ENCODE assay signal across 16 cellular contexts in the genomic region with DNA sequence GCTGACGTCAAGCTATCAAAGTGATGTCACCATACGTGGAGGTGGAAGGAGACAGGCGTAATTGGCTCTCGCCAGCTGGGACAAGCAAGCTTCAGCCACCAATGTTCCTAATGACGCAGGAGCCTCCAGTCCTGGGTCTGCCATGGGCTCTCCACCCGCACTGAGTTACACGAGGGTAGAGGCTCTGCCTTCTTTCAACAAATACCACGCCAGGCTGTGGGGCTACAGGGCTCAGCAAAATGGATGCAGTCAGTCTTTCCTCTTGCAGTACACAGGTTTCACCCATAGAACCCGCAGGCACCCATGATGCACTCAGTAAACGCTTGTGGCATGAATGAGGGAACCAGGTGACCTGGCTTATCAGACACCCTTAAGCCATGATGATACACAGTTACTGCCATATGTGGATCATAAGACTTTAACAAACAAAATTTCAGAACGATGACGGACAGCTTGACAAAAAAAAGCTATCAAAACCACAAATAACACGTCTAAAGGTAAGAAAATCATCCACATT. TPM values are rescaled to one million over a fixed set of nuclear protein-coding genes. Genes with fewer than 3 reads are reported as not detected.
DNase-seq lines count a peak whose midpoint lies in the region; ATAC-seq, FAIRE-seq and TF ChIP-seq lines count a peak whose summit lies in the region.
"Had no signal": no experiment of that assay in that cellular context is flagged by ENCODE, and none has a peak within 500 bp of the region (broad histone marks: within the 10 kb centered on the region; RNA-seq: fewer than 3 reads in every experiment).

No MANE protein-coding gene starts in this region.

- peaks cover 13% of the 10 kb centered on the region for H3K9me3 ChIP-seq in A549
- peaks cover 4 to 7% of the 10 kb centered on the region in 2 experiments for H3K9me3 ChIP-seq in CD4-positive, CD25-positive, alpha-beta regulatory T cell (ENCODE audit: control insufficient read depth in 2 of 2, low read length in 2 of 2)

- CTCF ChIA-PET in A549 (lab: Yijun Ruan, JAX) = interaction anchor here (0.8 to 1.5 kb wide), 4 partner anchors 9 to 57 kb away, joined by 3 to 4 read pairs (median 3); no protein-coding TSS in a partner anchor
- CTCF ChIA-PET in activated CD8-positive, alpha-beta T cell treated with anti-CD3 and anti-CD28 coated beads, Interleukin-2, amount 10 ng/mL, durations not matched to agents 7 days and 5 days (lab: Charles Lee) = interaction anchor here (0.6 to 1.3 kb wide), 2 partner anchors 41 to 56 kb away, joined by 3 read pairs; no protein-coding TSS in a partner anchor

- H3K27me3 ChIP-seq in CD4-positive, CD25-positive, alpha-beta regulatory T cell (ENCODE audit: control insufficient read depth, insufficient read depth, low read length) = no peaks in the 10 kb centered on the region

- peaks cover 6 to 31% (median 21%) of the 10 kb centered on the region in 4 donors for H3K4me1 Mint-ChIP-seq in CD4-positive, CD25-positive, alpha-beta regulatory T cell
- H3K4me1 Mint-ChIP-seq in activated CD8-positive, alpha-beta T cell treated with anti-CD3 and anti-CD28 coated beads, Interleukin-2, amount 10 ng/mL, durations not matched to agents 7 days and 5 days (ENCODE audit: low read depth) = peaks cover 49% of the 10 kb centered on the region

- H3K9me3 Mint-ChIP-seq in CD4-positive, CD25-positive, alpha-beta regulatory T cell = peaks cover 0 to 12% (median 3%) of the 10 kb centered on the region in 7 donors
- peaks cover 3% of the 10 kb centered on the region for H3K9me3 Mint-ChIP-seq in activated CD8-positive, alpha-beta T cell treated with anti-CD3 and anti-CD28 coated beads, Interleukin-2, amount 10 ng/mL, durations not matched to agents 7 days and 5 days (ENCODE audit: insufficient read depth)

- DNase-seq in A549 (ENCODE audit: low read depth in 1 of 2, low spot score in 1 of 2) (peak in 1 of 2 experiments; percentile 19), iris pigment epithelial cell (ENCODE audit: low read depth) (peak; percentile 30), activated gamma-delta T cell (lab: John Stamatoyannopoulos, UW) (no peak), frontal cortex (ENCODE audit: low spot score in 2 of 2) (no peak)
- no peak for DNase-seq in CD4-positive, CD25-positive, alpha-beta regulatory T cell
- no peak for DNase-seq in activated CD8-positive, alpha-beta T cell treated with anti-CD3 and anti-CD28 coated beads, Interleukin-2, amount 10 ng/mL, durations not matched to agents 7 days and 5 days
- DNase-seq: activated CD4-positive, CD25-positive, alpha-beta regulatory T cell; amygdala; cerebellar nuclear complex; NCI-H446; stimulated activated CD4-positive, alpha-beta T cell treated with anti-CD3 and anti-CD28 coated beads, Interleukin-1b, Interleukin-23, amount 100 ng/mL, for 48 hours had no signal

- no peak for TF ChIP-seq POLR2A in A549 (IDR thresholded peaks at IDR 0.05; ENCODE audit: low read length)

- peak; percentile 41 to 44; a peak in 3 of 6 replicates for ATAC-seq in A549
- no peak for ATAC-seq in CD4-positive, CD25-positive, alpha-beta regulatory T cell (ENCODE audit: low read depth in 2 of 2)
- ATAC-seq in activated CD8-positive, alpha-beta T cell treated with anti-CD3 and anti-CD28 coated beads, Interleukin-2, amount 10 ng/mL, durations not matched to agents 7 days and 5 days = no peak
- ATAC-seq in HG03097 (IDR thresholded peaks at IDR 0.05; ENCODE audit: low FRiP score, unreplicated experiment) = no peak
- ATAC-seq: left lobe of liver, Right ventricle myocardium inferior had no signal

- H3K4me1 ChIP-seq in A549 = no peaks in the 10 kb centered on the region
- peaks cover 3% of the 10 kb centered on the region for H3K4me1 ChIP-seq in CD4-positive, CD25-positive, alpha-beta regulatory T cell (ENCODE audit: control insufficient read depth, insufficient read depth, low read length, poor library complexity, severe bottlenecking)
- H3K4me1 ChIP-seq: parathyroid adenoma had no signal

- H3K36me3 Mint-ChIP-seq in CD4-positive, CD25-positive, alpha-beta regulatory T cell = peaks cover 59% of the 10 kb centered on the region
- peaks cover 93% of the 10 kb centered on the region for H3K36me3 Mint-ChIP-seq in activated CD8-positive, alpha-beta T cell treated with anti-CD3 and anti-CD28 coated beads, Interleukin-2, amount 10 ng/mL, durations not matched to agents 7 days and 5 days (ENCODE audit: low read depth)

- H3K27me3 Mint-ChIP-seq in CD4-positive, CD25-positive, alpha-beta regulatory T cell = no peaks in the 10 kb centered on the region
- no peaks in the 10 kb centered on the region for H3K27me3 Mint-ChIP-seq in activated CD8-positive, alpha-beta T cell treated with anti-CD3 and anti-CD28 coated beads, Interleukin-2, amount 10 ng/mL, durations not matched to agents 7 days and 5 days (ENCODE audit: low read depth)

- H3K4me3 Mint-ChIP-seq in CD4-positive, CD25-positive, alpha-beta regulatory T cell = no peak overlapping the region
- no peak overlapping the region for H3K4me3 Mint-ChIP-seq in activated CD8-positive, alpha-beta T cell treated with anti-CD3 and anti-CD28 coated beads, Interleukin-2, amount 10 ng/mL, durations not matched to agents 7 days and 5 days

- no peak overlapping the region for H3K27ac ChIP-seq in A549
- H3K27ac ChIP-seq in CD4-positive, CD25-positive, alpha-beta regulatory T cell (ENCODE audit: insufficient read depth, low read length, poor library complexity, severe bottlenecking) = no peak overlapping the region
- H3K27ac ChIP-seq: parathyroid adenoma had no signal

- FAIRE-seq in A549 (lab: Jason Lieb, UNC) (no peak), frontal cortex (lab: Jason Lieb, UNC) (no peak)
- FAIRE-seq: D721Med had no signal

- no peak for TF ChIP-seq RAD21 in A549 (conservative IDR thresholded peaks at IDR 0.05 in 1 of 2, IDR thresholded peaks at IDR 0.05 in 1 of 2)

- POLR2A ChIA-PET in A549 (lab: Yijun Ruan, JAX) = no interaction called here
- POLR2A ChIA-PET in activated CD8-positive, alpha-beta T cell treated with anti-CD3 and anti-CD28 coated beads, Interleukin-2, amount 10 ng/mL, durations not matched to agents 7 days and 5 days (lab: Charles Lee) = interaction anchor here (0.5 kb wide), 1 partner anchor 16 kb away, joined by 5 read pairs; no protein-coding TSS in a partner anchor

- TF ChIP-seq EP300 in A549 (IDR thresholded peaks at IDR 0.05) = no peak

- WGBS in A549 (ENCODE audit: missing lambda C conversion rate) = 83% methylated on average over 12 of the region's 13 CpGs

- H3K27ac Mint-ChIP-seq in CD4-positive, CD25-positive, alpha-beta regulatory T cell = peak overlapping the region in 2 of 3 donors; percentile 58 to 89
- peak overlapping the region; percentile 22 for H3K27ac Mint-ChIP-seq in activated CD8-positive, alpha-beta T cell treated with anti-CD3 and anti-CD28 coated beads, Interleukin-2, amount 10 ng/mL, durations not matched to agents 7 days and 5 days

- no peak overlapping the region for H3K4me2 ChIP-seq in A549

- H3K36me3 ChIP-seq in CD4-positive, CD25-positive, alpha-beta regulatory T cell (ENCODE audit: control insufficient read depth, insufficient read depth, low read length) = peaks cover 75% of the 10 kb centered on the region

- H3K4me3 ChIP-seq in A549 = no peak overlapping the region
- no peak overlapping the region for H3K4me3 ChIP-seq in CD4-positive, CD25-positive, alpha-beta regulatory T cell (ENCODE audit: low read depth, low read length)

- no peak for TF ChIP-seq CTCF in A549 (IDR thresholded peaks at IDR 0.05)

TF ChIP-seq in A549, 52 proteins besides CTCF, POLR2A, EP300 and RAD21 (continues in another document):
- TF ChIP-seq CEBPB (IDR thresholded peaks at IDR 0.05) = no peak
- no peak for TF ChIP-seq RARB (CRISPR knock-in tag; IDR thresholded peaks at IDR 0.05)
- no peak for TF ChIP-seq HOXB5 (CRISPR knock-in tag; IDR thresholded peaks at IDR 0.05)
- TF ChIP-seq CBX8 (IDR thresholded peaks at IDR 0.05) = no peak
- TF ChIP-seq, protein P1, sequence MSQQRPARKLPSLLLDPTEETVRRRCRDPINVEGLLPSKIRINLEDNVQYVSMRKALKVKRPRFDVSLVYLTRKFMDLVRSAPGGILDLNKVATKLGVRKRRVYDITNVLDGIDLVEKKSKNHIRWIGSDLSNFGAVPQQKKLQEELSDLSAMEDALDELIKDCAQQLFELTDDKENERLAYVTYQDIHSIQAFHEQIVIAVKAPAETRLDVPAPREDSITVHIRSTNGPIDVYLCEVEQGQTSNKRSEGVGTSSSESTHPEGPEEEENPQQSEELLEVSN (IDR thresholded peaks at IDR 0.05; ENCODE audit: borderline replicate concordance, low read depth) = no peak
- TF ChIP-seq FOXS1 (CRISPR knock-in tag; IDR thresholded peaks at IDR 0.05) = no peak
- no peak for TF ChIP-seq KDM1A (IDR thresholded peaks at IDR 0.05; ENCODE audit: low read depth)
- TF ChIP-seq FOSL2 (IDR thresholded peaks at IDR 0.05) = no peak
- no peak for TF ChIP-seq FOSL2 (CRISPR knock-in tag; IDR thresholded peaks at IDR 0.05)
- TF ChIP-seq, protein P2, sequence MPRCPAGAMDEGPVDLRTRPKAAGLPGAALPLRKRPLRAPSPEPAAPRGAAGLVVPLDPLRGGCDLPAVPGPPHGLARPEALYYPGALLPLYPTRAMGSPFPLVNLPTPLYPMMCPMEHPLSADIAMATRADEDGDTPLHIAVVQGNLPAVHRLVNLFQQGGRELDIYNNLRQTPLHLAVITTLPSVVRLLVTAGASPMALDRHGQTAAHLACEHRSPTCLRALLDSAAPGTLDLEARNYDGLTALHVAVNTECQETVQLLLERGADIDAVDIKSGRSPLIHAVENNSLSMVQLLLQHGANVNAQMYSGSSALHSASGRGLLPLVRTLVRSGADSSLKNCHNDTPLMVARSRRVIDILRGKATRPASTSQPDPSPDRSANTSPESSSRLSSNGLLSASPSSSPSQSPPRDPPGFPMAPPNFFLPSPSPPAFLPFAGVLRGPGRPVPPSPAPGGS (IDR thresholded peaks at IDR 0.05) = no peak
- no peak for TF ChIP-seq CHD2 (IDR thresholded peaks at IDR 0.05; ENCODE audit: low read length, partially characterized antibody)

RNA-seq across cellular contexts. Expression of a gene that starts 50.4 kb away (rescaled TPM):
- 89.7 and 94.1 TPM in 2 replicates for polyA plus RNA-seq in A549 (2011; rRNA removed)
- 243 and 292 TPM in 2 replicates for polyA plus RNA-seq in A549 (2012; cell fraction: cytosol; rRNA removed)
- polyA plus RNA-seq in A549 (2012; cell fraction: nucleus; rRNA removed) = 169 and 182 TPM in 2 replicates
- polyA plus RNA-seq in A549 (2017; fragmentation: RNase III; extraction: RNeasy Plus Mini Kit Qiagen cat#74134 plus additional on column Dnase treatment) = 372 to 495 TPM (median 379 TPM) in 3 replicates
- polyA minus RNA-seq in A549 (2011; rRNA and poly(A)+ RNA removed) = 54.9 and 77.1 TPM in 2 replicates
- 353 TPM for total RNA-seq in CD4-positive, CD25-positive, alpha-beta regulatory T cell
- 100 to 1,000 TPM; 450 to 761 (median 584) TPM for polyA plus RNA-seq in CD4-positive, CD25-positive, alpha-beta regulatory T cell
- total RNA-seq in activated CD8-positive, alpha-beta T cell treated with anti-CD3 and anti-CD28 coated beads, Interleukin-2, amount 10 ng/mL, durations not matched to agents 7 days and 5 days = 100 to 1,000 TPM; 837 to 887 TPM
- 87.2 TPM for total RNA-seq in frontal cortex

Comparison
In these comparisons a context has a peak if more than half of its experiments do, and no peak if none do; other contexts are left out.
1. ATAC-seq: peak in A549 (2 of 2); none in CD4-positive, CD25-positive, alpha-beta regulatory T cell (0 of 2), activated CD8-positive, alpha-beta T cell treated with anti-CD3 and anti-CD28 coated beads, Interleukin-2, amount 10 ng/mL, durations not matched to agents 7 days and 5 days (single experiment) and HG03097 (single experiment).